In the genomic region with DNA sequence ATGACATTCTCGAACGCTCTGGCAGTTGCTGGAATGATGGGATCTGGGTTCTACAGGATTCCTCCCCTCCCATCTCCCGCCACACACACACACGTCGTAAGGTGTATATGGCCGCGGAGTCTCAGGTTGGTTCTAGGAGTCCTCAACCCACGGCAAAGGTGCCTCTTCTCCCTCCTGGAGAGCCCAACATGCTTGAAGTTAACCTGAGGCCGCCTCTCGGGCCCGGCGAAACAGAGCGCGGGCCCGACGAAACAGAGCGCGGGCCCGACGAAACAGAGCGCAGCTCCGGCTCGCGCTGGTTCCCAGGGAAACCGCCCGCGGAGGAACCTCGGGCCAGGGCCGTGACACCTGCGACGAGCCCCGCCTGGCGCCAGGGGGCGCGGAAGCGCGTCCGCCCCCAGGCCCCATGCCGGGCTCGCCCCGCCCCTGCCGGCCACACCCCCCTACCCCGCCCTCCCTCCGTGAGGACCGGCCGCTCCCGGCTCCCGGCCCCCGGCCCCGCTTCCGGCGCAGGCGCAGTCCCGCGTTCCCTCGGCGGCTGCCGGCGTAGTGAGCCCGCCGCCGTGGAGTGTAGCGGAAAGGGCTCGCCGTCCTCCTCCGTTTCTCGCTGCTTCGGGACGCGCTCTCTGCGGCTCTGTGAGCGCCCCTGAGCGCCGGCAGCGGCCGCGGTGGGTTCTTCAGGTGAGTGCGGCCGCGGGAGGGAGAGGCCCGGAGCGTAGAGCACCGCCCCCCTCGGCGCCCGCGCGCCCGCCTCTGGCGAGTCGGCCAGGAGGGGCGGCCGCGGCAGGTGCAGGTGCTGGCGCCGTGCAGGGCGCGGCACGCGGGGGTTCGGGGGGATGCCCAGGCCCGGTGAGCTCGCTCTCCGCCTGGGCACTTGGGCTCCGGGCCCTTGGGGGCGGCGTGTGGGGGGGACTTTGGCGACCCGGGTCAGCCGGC, we compare ENCODE assay signal across 8 cellular contexts. TPM values are rescaled to one million over a fixed set of nuclear protein-coding genes. Genes with fewer than 3 reads are reported as not detected.
DNase-seq lines count a peak whose midpoint lies in the region; FAIRE-seq and TF ChIP-seq lines count a peak whose summit lies in the region.

A gene with protein sequence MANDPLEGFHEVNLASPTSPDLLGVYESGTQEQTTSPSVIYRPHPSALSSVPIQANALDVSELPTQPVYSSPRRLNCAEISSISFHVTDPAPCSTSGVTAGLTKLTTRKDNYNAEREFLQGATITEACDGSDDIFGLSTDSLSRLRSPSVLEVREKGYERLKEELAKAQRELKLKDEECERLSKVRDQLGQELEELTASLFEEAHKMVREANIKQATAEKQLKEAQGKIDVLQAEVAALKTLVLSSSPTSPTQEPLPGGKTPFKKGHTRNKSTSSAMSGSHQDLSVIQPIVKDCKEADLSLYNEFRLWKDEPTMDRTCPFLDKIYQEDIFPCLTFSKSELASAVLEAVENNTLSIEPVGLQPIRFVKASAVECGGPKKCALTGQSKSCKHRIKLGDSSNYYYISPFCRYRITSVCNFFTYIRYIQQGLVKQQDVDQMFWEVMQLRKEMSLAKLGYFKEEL (plus strand): TSS at position 510 of the 936 bp plus-strand sequence. CDS start 16,549 bp downstream, outside the sequence.

- H3K27ac ChIP-seq in SJCRH30 (no peak within 1 kb of the TSS), temporal lobe (ENCODE audit: low read depth, low read length) (peak within 1 kb of the TSS; percentile 51)

- H3K36me3 ChIP-seq in SJCRH30 = no peaks in the 10 kb centered on the region

- H3K27me3 ChIP-seq in SJCRH30 = no peaks in the 10 kb centered on the region

- H3K4me1 ChIP-seq in SJCRH30 = peaks cover 3% of the 10 kb centered on the region; the same call in 1 of the 2 replicates

- peak; percentile 75 for TF ChIP-seq CTCF in LNCaP clone FGC (IDR thresholded peaks at IDR 0.05; ENCODE audit: control insufficient read depth, extremely low read depth, insufficient read depth)

- H3K4me3 ChIP-seq in LNCaP clone FGC (ENCODE audit: low read depth, low read length) = peak within 1 kb of the TSS; percentile 75
- peak within 1 kb of the TSS; percentile 95 for H3K4me3 ChIP-seq in SJCRH30

- FAIRE-seq in H54 (lab: Jason Lieb, UNC) (peak; percentile 33), frontal cortex (lab: Jason Lieb, UNC) (no peak)

- no peaks in the 10 kb centered on the region; the same call in 1 of the 2 replicates for H3K9me3 ChIP-seq in SJCRH30 (replicated peaks)

- DNase-seq in GDM1 (lab: John Stamatoyannopoulos, UW) (peak; percentile 75), H54 (ENCODE audit: insufficient read length, low spot score) (peak; percentile 91), LNCaP clone FGC (ENCODE audit: low read depth) (peak; percentile 46), SJCRH30 (peak; percentile 86 to 87), frontal cortex (ENCODE audit: low spot score in 2 of 2) (peak; percentile 95 to 96), nucleus accumbens (lab: John Stamatoyannopoulos, UW) (peak in 54 of 56 donors; percentile 53 to 93 (median 82))
- peak; percentile 89 for DNase-seq in activated gamma-delta T cell treated with anti-CD3 and anti-CD28 coated beads, Interleukin-2, amount 50 U/mL, for 16 hours (ENCODE audit: low read depth)

- TF ChIP-seq POLR2A in H54 (IDR thresholded peaks at IDR 0.05; ENCODE audit: low read depth, low read length) = peak; percentile 50

RNA-seq across cellular contexts. Expression of the gene that starts here (rescaled TPM):
- 9.1 and 10.4 TPM in 2 replicates for total RNA-seq in SJCRH30 (2014; rRNA removed; shearing (Covaris generic))
- total RNA-seq in frontal cortex (25.7 TPM), temporal lobe (25.8 TPM)
